In the genomic region with DNA sequence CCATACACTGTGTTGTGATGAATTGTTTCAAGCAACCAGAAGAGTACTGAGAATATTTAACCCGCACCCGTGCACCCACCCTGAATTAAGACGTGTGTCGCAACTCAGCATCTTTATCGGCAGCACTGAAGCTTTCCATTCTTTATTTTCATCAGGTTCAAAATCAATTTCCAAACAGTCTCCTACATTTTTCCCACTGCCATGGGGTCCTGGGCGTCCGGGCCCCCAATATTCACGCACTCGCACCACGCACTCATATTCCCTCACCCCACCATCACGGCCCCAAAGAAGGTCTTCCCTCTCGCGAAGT, we compare ENCODE assay signal across 8 cellular contexts. TPM values are rescaled to one million over a fixed set of nuclear protein-coding genes. Genes with fewer than 3 reads are reported as not detected.
A peak's percentile ranks its signal among the peaks of the same experiment; 100 is the strongest.
DNase-seq lines count a peak whose midpoint lies in the region; ATAC-seq and TF ChIP-seq lines count a peak whose summit lies in the region.

No MANE protein-coding gene starts in this region.

- in situ Hi-C loops in G401 (cut with HindIII; ENCODE audit: low sequenced_read_pairs): loop anchor here (5.0 kb wide), 1 partner anchor 38 kb away; the partner anchor contains the start of gene DDX39B

- DNase-seq in HFF-Myc (ENCODE audit: extremely low read depth, low read depth) (no peak), NCI-H82 treated with DMSO at 0.1 percent for 48 hours (lab: John Stamatoyannopoulos, UW; ENCODE audit: unreplicated experiment) (no peak), G401 (ENCODE audit: low spot score) (no peak)
- no peak for DNase-seq in activated CD4-positive, alpha-beta memory T cell treated with anti-CD3 and anti-CD28 coated beads for 36 hours
- peak in 1 of 2 donors; percentile 68 for DNase-seq in stimulated activated effector memory CD8-positive, alpha-beta T cell treated with anti-CD3 and anti-CD28 coated beads, Interleukin-12 subunit alpha, Interleukin-12 subunit beta, amount 100 ng/mL, for 72 hours (ENCODE audit: low spot score in 2 of 2)
- no peak for DNase-seq in stimulated activated CD4-positive, alpha-beta T cell treated with anti-CD3 and anti-CD28 coated beads, Interleukin-15, amount 100 ng/mL, for 24 hours

- H3K9ac ChIP-seq in iPS-15b (ENCODE audit: low read depth, low read length): no peak overlapping the region

- peaks cover 54% of the 10 kb centered on the region for H3K36me3 Mint-ChIP-seq in activated CD4-positive, alpha-beta memory T cell treated with anti-CD3 and anti-CD28 coated beads for 36 hours
- H3K36me3 Mint-ChIP-seq in stimulated activated effector memory CD8-positive, alpha-beta T cell treated with anti-CD3 and anti-CD28 coated beads, Interleukin-12 subunit alpha, Interleukin-12 subunit beta, amount 100 ng/mL, for 72 hours: peaks cover 65% of the 10 kb centered on the region

- H3K9me3 ChIP-seq in iPS-15b (ENCODE audit: control insufficient read depth, insufficient read depth, low read length): no peaks in the 10 kb centered on the region

- peak; percentile 1 for ATAC-seq in stimulated activated effector memory CD8-positive, alpha-beta T cell treated with anti-CD3 and anti-CD28 coated beads, Interleukin-12 subunit alpha, Interleukin-12 subunit beta, amount 100 ng/mL, for 72 hours
- ATAC-seq in HG03108 (IDR thresholded peaks at IDR 0.05; ENCODE audit: unreplicated experiment): no peak

- CTCF ChIA-PET in activated CD4-positive, alpha-beta memory T cell treated with anti-CD3 and anti-CD28 coated beads for 36 hours (lab: Charles Lee): interaction anchor here (0.9 to 28.8 kb wide), 8 partner anchors 11 to 87 kb away, joined by 3 to 1658 read pairs (median 5); partner anchors contain the start of genes ATP6V1G2, DDX39B, LST1 and LTA

- no peaks in the 10 kb centered on the region for H3K36me3 ChIP-seq in iPS-15b (ENCODE audit: control insufficient read depth, insufficient read depth, low read length)

- H3K4me1 ChIP-seq in iPS-15b (ENCODE audit: control insufficient read depth, insufficient read depth, low read length): peaks cover 13% of the 10 kb centered on the region

- intact Hi-C loops in activated CD4-positive, alpha-beta memory T cell treated with anti-CD3 and anti-CD28 coated beads for 36 hours (cut with micrococcal nuclease): loop anchor here (1.0 to 2.0 kb wide), 3 partner anchors 8 to 34 kb away; partner anchors contain the start of genes ATP6V1G2, LTA and NFKBIL1

- peaks cover 41% of the 10 kb centered on the region for H3K4me1 Mint-ChIP-seq in activated CD4-positive, alpha-beta memory T cell treated with anti-CD3 and anti-CD28 coated beads for 36 hours (ENCODE audit: low read depth)
- peaks cover 52% of the 10 kb centered on the region for H3K4me1 Mint-ChIP-seq in stimulated activated effector memory CD8-positive, alpha-beta T cell treated with anti-CD3 and anti-CD28 coated beads, Interleukin-12 subunit alpha, Interleukin-12 subunit beta, amount 100 ng/mL, for 72 hours

- POLR2A ChIA-PET in activated CD4-positive, alpha-beta memory T cell treated with anti-CD3 and anti-CD28 coated beads for 36 hours (lab: Charles Lee): interaction anchor here (1.2 to 18.2 kb wide), 7 partner anchors 9 to 72 kb away, joined by 3 to 259 read pairs (median 115); partner anchors contain the start of genes ATP6V1G2, BAG6, DDX39B and LTA

- H3K4me3 ChIP-seq in HFF-Myc (replicated peaks; ENCODE audit: low read depth, low read length) (peak overlapping the region; percentile 64), iPS-15b (ENCODE audit: low read depth, low read length) (peak overlapping the region; percentile 82)

- TF ChIP-seq CTCF in HFF-Myc (IDR thresholded peaks at IDR 0.05; ENCODE audit: low read depth, low read length, missing control alignments): no peak

- H3K27me3 ChIP-seq in iPS-15b (ENCODE audit: control insufficient read depth, insufficient read depth, low read length): peaks cover 20% of the 10 kb centered on the region

- peaks cover under 1% of the 10 kb centered on the region for H3K27me3 Mint-ChIP-seq in activated CD4-positive, alpha-beta memory T cell treated with anti-CD3 and anti-CD28 coated beads for 36 hours

- H3K27ac Mint-ChIP-seq in activated CD4-positive, alpha-beta memory T cell treated with anti-CD3 and anti-CD28 coated beads for 36 hours: peak overlapping the region; percentile 92
- H3K27ac Mint-ChIP-seq in stimulated activated effector memory CD8-positive, alpha-beta T cell treated with anti-CD3 and anti-CD28 coated beads, Interleukin-12 subunit alpha, Interleukin-12 subunit beta, amount 100 ng/mL, for 72 hours: peak overlapping the region; percentile 98

- no peaks in the 10 kb centered on the region for H3K9me3 Mint-ChIP-seq in activated CD4-positive, alpha-beta memory T cell treated with anti-CD3 and anti-CD28 coated beads for 36 hours
- H3K9me3 Mint-ChIP-seq in stimulated activated effector memory CD8-positive, alpha-beta T cell treated with anti-CD3 and anti-CD28 coated beads, Interleukin-12 subunit alpha, Interleukin-12 subunit beta, amount 100 ng/mL, for 72 hours: no peaks in the 10 kb centered on the region

- peak overlapping the region; percentile 97 for H3K4me3 Mint-ChIP-seq in activated CD4-positive, alpha-beta memory T cell treated with anti-CD3 and anti-CD28 coated beads for 36 hours
- peak overlapping the region; percentile 97 for H3K4me3 Mint-ChIP-seq in stimulated activated effector memory CD8-positive, alpha-beta T cell treated with anti-CD3 and anti-CD28 coated beads, Interleukin-12 subunit alpha, Interleukin-12 subunit beta, amount 100 ng/mL, for 72 hours

RNA-seq across cellular contexts. Expression of gene LTB, which starts 1.8 kb away (rescaled TPM):
- 100 to 1,000 TPM; 161 to 164 TPM for total RNA-seq in activated CD4-positive, alpha-beta memory T cell treated with anti-CD3 and anti-CD28 coated beads for 36 hours
- 0.51 TPM in 1 of 2 replicates, not detected in the other for total RNA-seq in G401 (2014; rRNA removed; shearing (Covaris generic))

RNA-seq across cellular contexts. Expression of gene TNF, which starts 5.0 kb away (rescaled TPM):
- 100 to 1,000 TPM; 165 to 167 TPM for total RNA-seq in activated CD4-positive, alpha-beta memory T cell treated with anti-CD3 and anti-CD28 coated beads for 36 hours
- 0.14 TPM in 1 of 2 replicates, not detected in the other for total RNA-seq in G401 (2014; rRNA removed; shearing (Covaris generic))

RNA-seq across cellular contexts. Expression of gene LST1, which starts 5.7 kb away (rescaled TPM):
- total RNA-seq in activated CD4-positive, alpha-beta memory T cell treated with anti-CD3 and anti-CD28 coated beads for 36 hours: 10 to 100 TPM; 15.7 to 16.9 TPM
- not detected in 2 replicates for total RNA-seq in G401 (2014; rRNA removed; shearing (Covaris generic))

RNA-seq across cellular contexts. Expression of gene LTA, which starts 8.3 kb away (rescaled TPM):
- 100 to 1,000 TPM; 696 to 733 TPM for total RNA-seq in activated CD4-positive, alpha-beta memory T cell treated with anti-CD3 and anti-CD28 coated beads for 36 hours
- total RNA-seq in G401 (2014; rRNA removed; shearing (Covaris generic)): not detected in 2 replicates

RNA-seq across cellular contexts. Expression of gene NCR3, which starts 12.4 kb away (rescaled TPM):
- 10 to 100 TPM; 11.7 to 12.2 TPM for total RNA-seq in activated CD4-positive, alpha-beta memory T cell treated with anti-CD3 and anti-CD28 coated beads for 36 hours
- not detected in 2 replicates for total RNA-seq in G401 (2014; rRNA removed; shearing (Covaris generic))

Comparison
In these comparisons a context has a peak if more than half of its experiments do, and no peak if none do; other contexts are left out.
1. RNA of gene LTB, which starts 1.8 kb away (total RNA-seq): 161 to 164 TPM in activated CD4-positive, alpha-beta memory T cell treated with anti-CD3 and anti-CD28 coated beads for 36 hours; 0.51 TPM in G401; every median in the first group is over 100 times any median in the second.
2. RNA of gene TNF, which starts 5.0 kb away (total RNA-seq): 165 to 167 TPM in activated CD4-positive, alpha-beta memory T cell treated with anti-CD3 and anti-CD28 coated beads for 36 hours; 0.14 TPM in G401; every median in the first group is over 100 times any median in the second.
3. RNA of gene LST1, which starts 5.7 kb away (total RNA-seq): 15.7 to 16.9 TPM in activated CD4-positive, alpha-beta memory T cell treated with anti-CD3 and anti-CD28 coated beads for 36 hours; not detected in G401; every median in the first group is over 10 times any median in the second.